Comparison of ENCODE assay signal across 10 cellular contexts in the genomic region with DNA sequence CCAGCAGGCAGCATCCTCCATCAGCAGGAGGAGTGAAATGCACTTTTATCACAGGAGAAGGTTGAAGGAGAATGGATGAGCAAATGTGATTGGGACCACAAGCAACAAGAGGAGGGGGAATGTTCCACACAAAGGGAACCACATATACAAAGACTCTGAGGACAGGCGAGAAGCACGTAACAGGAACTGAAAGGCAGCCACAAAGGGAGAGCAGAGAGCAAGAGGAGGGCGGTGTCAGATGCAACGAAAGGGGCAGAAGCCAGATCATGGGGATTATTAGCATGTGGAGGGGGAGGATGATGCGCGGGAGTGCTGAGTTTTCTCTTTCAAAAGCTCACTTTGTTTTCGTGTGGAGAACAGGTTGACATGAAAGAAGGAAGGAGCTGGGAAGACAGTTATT.
DNase-seq lines count a peak whose midpoint lies in the region; ATAC-seq and TF ChIP-seq lines count a peak whose summit lies in the region.
"Had no signal": no experiment of that assay in that cellular context is flagged by ENCODE, and none has a peak within 500 bp of the region (broad histone marks: within the 10 kb centered on the region; RNA-seq: fewer than 3 reads in every experiment).

No MANE protein-coding gene starts in this region.

- intact Hi-C loops in Caco-2 (cut with micrococcal nuclease; ENCODE audit: unreplicated experiment), result loop anchor here (10.0 kb wide), 1 partner anchor 156 kb away; no protein-coding TSS in a partner anchor

- H3K4me3 Mint-ChIP-seq in Caco-2 (ENCODE audit: unreplicated experiment), result no peak overlapping the region

- H3K36me3 Mint-ChIP-seq in Caco-2 (ENCODE audit: insufficient read depth, unreplicated experiment), result peaks cover 5% of the 10 kb centered on the region

- DNase-seq in Caco-2, result no peak
- peak; percentile 30 to 59 for DNase-seq in SJCRH30
- no peak for DNase-seq in omental fat pad (ENCODE audit: low spot score)
- no peak for DNase-seq in activated effector memory CD4-positive, alpha-beta T cell treated with Interleukin-2 at 50 U/mL for 16 hours
- no peak for DNase-seq in activated CD4-positive, CD25-positive, alpha-beta regulatory T cell treated with anti-CD3 and anti-CD28 coated beads, Interleukin-2, amount 50 U/mL, for 72 hours
- no peak for DNase-seq in NCI-H526 treated with DMSO at 0.1 percent for 48 hours (lab: John Stamatoyannopoulos, UW)
- DNase-seq: activated gamma-delta T cell, mucosa of descending colon had no signal

- H3K27ac ChIP-seq in SJCRH30, result peak overlapping the region; percentile 2; the same call in 1 of the 2 replicates

- peaks cover 33% of the 10 kb centered on the region for H3K4me1 Mint-ChIP-seq in Caco-2 (ENCODE audit: low read depth, unreplicated experiment)

- H3K4me1 ChIP-seq in Caco-2, result peaks cover 41% of the 10 kb centered on the region
- peaks cover 25% of the 10 kb centered on the region for H3K4me1 ChIP-seq in SJCRH30

- CTCF ChIA-PET in Caco-2 (lab: Charles Lee), result interaction anchor here (0.5 to 0.7 kb wide), 2 partner anchors 14 to 111 kb away, joined by 3 to 4 read pairs; no protein-coding TSS in a partner anchor

- TF ChIP-seq CTCF in Caco-2 (IDR thresholded peaks at IDR 0.05; ENCODE audit: insufficient read depth in 1 of 2, low read depth in 1 of 2, low read length in 1 of 2, severe bottlenecking in 1 of 2, unreplicated experiment in 1 of 2) (no peak), omental fat pad (IDR thresholded peaks at IDR 0.05) (no peak)

- H3K27me3 ChIP-seq in Caco-2 (replicated peaks; ENCODE audit: control insufficient read depth, insufficient read depth, low read length), result no peaks in the 10 kb centered on the region
- H3K27me3 ChIP-seq in SJCRH30, result no peaks in the 10 kb centered on the region

- H3K4me3 ChIP-seq in Caco-2 (ENCODE audit: low read depth, low read length) (no peak overlapping the region), SJCRH30 (no peak overlapping the region)
- H3K4me3 ChIP-seq: mucosa of descending colon had no signal

- peak; percentile 98 for ATAC-seq in GM19043 (IDR thresholded peaks at IDR 0.05; ENCODE audit: low read depth, unreplicated experiment)
- ATAC-seq in HG02981 (IDR thresholded peaks at IDR 0.05; ENCODE audit: unreplicated experiment), result peak; percentile 87
- ATAC-seq in omental fat pad (ENCODE audit: low FRiP score), result no peak

- BruUV-seq in Caco-2 (replicated peaks; lab: Mats Ljungman, UMichigan), result no TSS peak

- peak overlapping the region; percentile 40 for H3K27ac Mint-ChIP-seq in Caco-2 (ENCODE audit: unreplicated experiment)

- H3K9me3 Mint-ChIP-seq in Caco-2 (ENCODE audit: unreplicated experiment), result peaks cover 10% of the 10 kb centered on the region

- no peaks in the 10 kb centered on the region for H3K36me3 ChIP-seq in Caco-2 (ENCODE audit: control insufficient read depth, insufficient read depth, low read length)
- H3K36me3 ChIP-seq in SJCRH30, result no peaks in the 10 kb centered on the region

- no peaks in the 10 kb centered on the region for H3K27me3 Mint-ChIP-seq in Caco-2 (ENCODE audit: insufficient read depth, unreplicated experiment)

- H3K9me3 ChIP-seq in Caco-2, result no peaks in the 10 kb centered on the region; the same call in 1 of the 2 replicates
- H3K9me3 ChIP-seq in SJCRH30 (replicated peaks), result no peaks in the 10 kb centered on the region; the same call in 1 of the 2 replicates
- H3K9me3 ChIP-seq: mucosa of descending colon had no signal

- POLR2A ChIA-PET in Caco-2 (lab: Charles Lee), result no interaction called here

Comparison
In these comparisons a context has a peak if more than half of its experiments do, and no peak if none do; other contexts are left out.
1. DNase-seq: peak in SJCRH30 (2 of 2); none in Caco-2 (0 of 2), omental fat pad (single experiment), activated effector memory CD4-positive, alpha-beta T cell treated with Interleukin-2 at 50 U/mL for 16 hours (single experiment), activated CD4-positive, CD25-positive, alpha-beta regulatory T cell treated with anti-CD3 and anti-CD28 coated beads, Interleukin-2, amount 50 U/mL, for 72 hours (single experiment) and NCI-H526 treated with DMSO at 0.1 percent for 48 hours (single experiment).